ENCODE assay signal across 8 cellular contexts in genomic region chr20:38290829-38291581, GRCh38. TPM values are rescaled to one million over a fixed set of nuclear protein-coding genes. Genes with fewer than 3 reads are reported as not detected.
A peak's percentile ranks its signal among the peaks of the same experiment; 100 is the strongest.
DNase-seq lines count a peak whose midpoint lies in the region; ATAC-seq and TF ChIP-seq lines count a peak whose summit lies in the region.

No MANE protein-coding gene starts in this region.

- no peak overlapping the region for H3K4me3 ChIP-seq in A673 (ENCODE audit: low read depth, low read length, poor library complexity, severe bottlenecking)
- no peak overlapping the region for H3K4me3 ChIP-seq in HCT116 (replicated peaks in 1 of 2; ENCODE audit: low read depth in 1 of 2, low read length in 2 of 2)
- H3K4me3 ChIP-seq in adipocyte (ENCODE audit: low read length) = peak overlapping the region; percentile 21
- H3K4me3 ChIP-seq in iPS DF 6.9 (ENCODE audit: low read length) = no peak overlapping the region

- POLR2A ChIA-PET in A673 (lab: Charles Lee; ENCODE audit: low non-redundant PET) = no interaction called here
- POLR2A ChIA-PET in HCT116 (lab: Charles Lee) = no interaction called here

- peaks cover 10% of the 10 kb centered on the region for H3K27me3 Mint-ChIP-seq in activated T-helper 1 cell treated with anti-CD3 and anti-CD28 coated beads, Interleukin-12 subunit alpha, Interleukin-12 subunit beta, Interleukin-2, Interleukin-4 antibody, amounts not matched to agents 30 ng/mL and 10 ng/mL and 1 ng/mL, durations not matched to agents 14 hours and 24 hours and 36 hours (ENCODE audit: insufficient read depth)

- no peaks in the 10 kb centered on the region for H3K36me3 Mint-ChIP-seq in activated T-helper 1 cell treated with anti-CD3 and anti-CD28 coated beads, Interleukin-12 subunit alpha, Interleukin-12 subunit beta, Interleukin-2, Interleukin-4 antibody, amounts not matched to agents 30 ng/mL and 10 ng/mL and 1 ng/mL, durations not matched to agents 14 hours and 24 hours and 36 hours (ENCODE audit: low read depth)

- H3K4me1 ChIP-seq in A673 (ENCODE audit: insufficient read depth, low read length, poor library complexity, severe bottlenecking) = no peaks in the 10 kb centered on the region
- H3K4me1 ChIP-seq in HCT116 (ENCODE audit: control insufficient read depth in 1 of 2, insufficient read depth in 2 of 2, low read length in 2 of 2) = peaks cover 0 to 5% of the 10 kb centered on the region in 2 experiments; a peak in 1 of 4 replicates
- peaks cover 23% of the 10 kb centered on the region for H3K4me1 ChIP-seq in adipocyte (ENCODE audit: control insufficient read depth, insufficient read depth, low read length)
- H3K4me1 ChIP-seq in iPS DF 6.9 (ENCODE audit: control insufficient read depth, insufficient read depth, low read length) = peaks cover 2% of the 10 kb centered on the region

- TF ChIP-seq CTCF in A673 (conservative IDR thresholded peaks at IDR 0.05; ENCODE audit: low read depth, low read length) (peak; percentile 50), HCT116 (IDR thresholded peaks at IDR 0.05 in 2 of 3, conservative IDR thresholded peaks at IDR 0.05 in 1 of 3; ENCODE audit: borderline replicate concordance in 1 of 3, insufficient read depth in 1 of 3, low read depth in 2 of 3, low read length in 2 of 3) (peak; percentile 41 to 59 (median 49); a peak in 5 of 6 replicates)

- no peak overlapping the region for H2AFZ ChIP-seq in HCT116 (ENCODE audit: low read depth, low read length, poor library complexity, severe bottlenecking)

- TF ChIP-seq POLR2A in HCT116 (IDR thresholded peaks at IDR 0.05; ENCODE audit: borderline replicate concordance, extremely low read depth, insufficient read depth, insufficient read length) = no peak

- no peaks in the 10 kb centered on the region for H3K9me3 Mint-ChIP-seq in activated T-helper 1 cell treated with anti-CD3 and anti-CD28 coated beads, Interleukin-12 subunit alpha, Interleukin-12 subunit beta, Interleukin-2, Interleukin-4 antibody, amounts not matched to agents 30 ng/mL and 10 ng/mL and 1 ng/mL, durations not matched to agents 14 hours and 24 hours and 36 hours

- no peak overlapping the region for H3K27ac ChIP-seq in A673 (ENCODE audit: low read depth, low read length, poor library complexity, severe bottlenecking)
- no peak overlapping the region for H3K27ac ChIP-seq in HCT116 (ENCODE audit: low read depth, low read length)
- H3K27ac ChIP-seq in iPS DF 6.9 (ENCODE audit: low read length) = no peak overlapping the region

- WGBS in iPS DF 6.9 (ENCODE audit: insufficient coverage, insufficient read length) = no CpG with 5 or more reads among the region's 16 CpGs

- ATAC-seq in HCT116 (peak; percentile 89), HG03135 (IDR thresholded peaks at IDR 0.05; ENCODE audit: unreplicated experiment) (no peak)

- RAD21 ChIA-PET in HCT116 (lab: Charles Lee; ENCODE audit: low non-redundant PET in 1 of 2, low total read pairs in 2 of 2, uncharacterized antibody in 2 of 2, unreplicated experiment in 2 of 2) = no interaction called here

- DNase-seq in A673 (ENCODE audit: low spot score) (peak; percentile 22), HCT116 (ENCODE audit: low read depth, low spot score) (no peak), adipocyte (ENCODE audit: low read depth) (peak; percentile 42), iPS DF 6.9 (ENCODE audit: low read depth, low spot score) (peak; percentile 54), activated gamma-delta T cell treated with Interleukin-2 at 50 U/mL for 16 hours (no peak), NCI-H1694 (lab: John Stamatoyannopoulos, UW) (no peak)
- no peak for DNase-seq in activated T-helper 1 cell treated with anti-CD3 and anti-CD28 coated beads, Interleukin-12 subunit alpha, Interleukin-12 subunit beta, Interleukin-2, Interleukin-4 antibody, amounts not matched to agents 30 ng/mL and 10 ng/mL and 1 ng/mL, durations not matched to agents 14 hours and 24 hours and 36 hours (ENCODE audit: low spot score)

- H3K9me3 ChIP-seq in A673 (ENCODE audit: low read depth, low read length, poor library complexity, severe bottlenecking) (no peaks in the 10 kb centered on the region), HCT116 (ENCODE audit: control insufficient read depth in 1 of 2, insufficient read depth in 1 of 2, low read depth in 1 of 2, low read length in 2 of 2) (no peaks in the 10 kb centered on the region), adipocyte (ENCODE audit: control insufficient read depth, low read length) (no peaks in the 10 kb centered on the region), iPS DF 6.9 (ENCODE audit: control insufficient read depth, insufficient read depth, low read length) (no peaks in the 10 kb centered on the region)

- no peaks in the 10 kb centered on the region for H3K9me2 ChIP-seq in HCT116 (ENCODE audit: insufficient read depth)

- H3K4me2 ChIP-seq in HCT116 (ENCODE audit: low read length) = no peak overlapping the region

- intact Hi-C loops in A673 (cut with micrococcal nuclease; ENCODE audit: unreplicated experiment) (no loop called here), HCT116 (cut with micrococcal nuclease) (no loop called here)
- intact Hi-C loops in activated T-helper 1 cell treated with anti-CD3 and anti-CD28 coated beads, Interleukin-12 subunit alpha, Interleukin-12 subunit beta, Interleukin-2, Interleukin-4 antibody, amounts not matched to agents 30 ng/mL and 10 ng/mL and 1 ng/mL, durations not matched to agents 14 hours and 24 hours and 36 hours (cut with micrococcal nuclease) = no loop called here

- TF ChIP-seq RAD21 in HCT116 (IDR thresholded peaks at IDR 0.05; ENCODE audit: low read depth) = peak; percentile 36; the same call in 1 of the 2 replicates

- no peak overlapping the region for H3K27ac Mint-ChIP-seq in activated T-helper 1 cell treated with anti-CD3 and anti-CD28 coated beads, Interleukin-12 subunit alpha, Interleukin-12 subunit beta, Interleukin-2, Interleukin-4 antibody, amounts not matched to agents 30 ng/mL and 10 ng/mL and 1 ng/mL, durations not matched to agents 14 hours and 24 hours and 36 hours

- H3K79me2 ChIP-seq in HCT116 (ENCODE audit: insufficient read depth, low read length) = no peaks in the 10 kb centered on the region

- H3K27me3 ChIP-seq in A673 (replicated peaks; ENCODE audit: insufficient read depth, low read depth, low read length, poor library complexity) (no peaks in the 10 kb centered on the region), HCT116 (ENCODE audit: insufficient read depth, low read length) (no peaks in the 10 kb centered on the region), adipocyte (replicated peaks; ENCODE audit: control insufficient read depth, insufficient read depth, low read length) (no peaks in the 10 kb centered on the region), iPS DF 6.9 (ENCODE audit: control insufficient read depth, insufficient read depth, low read length) (no peaks in the 10 kb centered on the region)

- no peak overlapping the region for H3K9ac ChIP-seq in HCT116 (ENCODE audit: low read length)
- H3K9ac ChIP-seq in adipocyte (ENCODE audit: low read length) = no peak overlapping the region

- H3K4me1 Mint-ChIP-seq in activated T-helper 1 cell treated with anti-CD3 and anti-CD28 coated beads, Interleukin-12 subunit alpha, Interleukin-12 subunit beta, Interleukin-2, Interleukin-4 antibody, amounts not matched to agents 30 ng/mL and 10 ng/mL and 1 ng/mL, durations not matched to agents 14 hours and 24 hours and 36 hours (ENCODE audit: low read depth) = no peaks in the 10 kb centered on the region

- CTCF ChIA-PET in A673 (lab: Charles Lee) (no interaction called here), HCT116 (lab: Charles Lee) (no interaction called here)

- H3K36me3 ChIP-seq in A673 (ENCODE audit: insufficient read depth, low read length, poor library complexity, severe bottlenecking) = no peaks in the 10 kb centered on the region
- H3K36me3 ChIP-seq in HCT116 (ENCODE audit: control insufficient read depth in 1 of 2, insufficient read depth in 2 of 2, low read length in 2 of 2) = no peaks in the 10 kb centered on the region
- no peaks in the 10 kb centered on the region for H3K36me3 ChIP-seq in adipocyte (ENCODE audit: control insufficient read depth, insufficient read depth, low read length, severe bottlenecking)
- H3K36me3 ChIP-seq in iPS DF 6.9 (ENCODE audit: control insufficient read depth, insufficient read depth, low read length) = no peaks in the 10 kb centered on the region

- no TSS peak for BruUV-seq in A673 (replicated peaks; lab: Mats Ljungman, UMichigan)
- no TSS peak for BruUV-seq in HCT116 (replicated peaks; lab: Mats Ljungman, UMichigan)

- H3K4me3 Mint-ChIP-seq in activated T-helper 1 cell treated with anti-CD3 and anti-CD28 coated beads, Interleukin-12 subunit alpha, Interleukin-12 subunit beta, Interleukin-2, Interleukin-4 antibody, amounts not matched to agents 30 ng/mL and 10 ng/mL and 1 ng/mL, durations not matched to agents 14 hours and 24 hours and 36 hours = no peak overlapping the region

- H4K20me1 ChIP-seq in HCT116 (ENCODE audit: insufficient read depth) = no peaks in the 10 kb centered on the region

TF ChIP-seq in HCT116, 20 proteins besides CTCF, POLR2A, EP300 and RAD21 (continues in another document):
- TF ChIP-seq SRF (IDR thresholded peaks at IDR 0.05; ENCODE audit: low read depth) (no peak), ZNF274 (IDR thresholded peaks at IDR 0.05; ENCODE audit: low read depth, low read length) (no peak), SIN3A (IDR thresholded peaks at IDR 0.05; ENCODE audit: low read depth) (no peak), SP1 (IDR thresholded peaks at IDR 0.05; ENCODE audit: low read depth) (no peak)

RNA-seq across cellular contexts. Expression of gene BPI, which starts 13.0 kb away (rescaled TPM):
- total RNA-seq in A673 (2021) (not detected in 2 replicates), HCT116 (2021; ENCODE audit: unreplicated experiment) (not detected)
- polyA plus RNA-seq in HCT116 (2012) = not detected in 2 replicates
- not detected in 2 replicates for total RNA-seq in activated T-helper 1 cell treated with anti-CD3 and anti-CD28 coated beads, Interleukin-12 subunit alpha, Interleukin-12 subunit beta, Interleukin-2, Interleukin-4 antibody, amounts not matched to agents 30 ng/mL and 10 ng/mL and 1 ng/mL, durations not matched to agents 14 hours and 24 hours and 36 hours

RNA-seq across cellular contexts. Expression of gene KIAA1755, which starts 30.5 kb away (rescaled TPM):
- total RNA-seq in A673 (2021) (not detected in 2 replicates), HCT116 (2021; ENCODE audit: unreplicated experiment) (not detected)
- polyA plus RNA-seq in HCT116 (2012) = 0.04 TPM in 1 of 2 replicates, not detected in the other
- not detected in 2 replicates for total RNA-seq in activated T-helper 1 cell treated with anti-CD3 and anti-CD28 coated beads, Interleukin-12 subunit alpha, Interleukin-12 subunit beta, Interleukin-2, Interleukin-4 antibody, amounts not matched to agents 30 ng/mL and 10 ng/mL and 1 ng/mL, durations not matched to agents 14 hours and 24 hours and 36 hours

RNA-seq across cellular contexts. Expression of gene LBP, which starts 55.3 kb away (rescaled TPM):
- not detected in 2 replicates for total RNA-seq in A673 (2021)
- total RNA-seq in HCT116 (2021; ENCODE audit: unreplicated experiment) = 0.15 TPM
- polyA plus RNA-seq in HCT116 (2012) = not detected in 2 replicates
- not detected in 2 replicates for total RNA-seq in activated T-helper 1 cell treated with anti-CD3 and anti-CD28 coated beads, Interleukin-12 subunit alpha, Interleukin-12 subunit beta, Interleukin-2, Interleukin-4 antibody, amounts not matched to agents 30 ng/mL and 10 ng/mL and 1 ng/mL, durations not matched to agents 14 hours and 24 hours and 36 hours

Comparison
In these comparisons a context has a peak if more than half of its experiments do, and no peak if none do; other contexts are left out.
1. DNase-seq: peak in A673 (single experiment), adipocyte (single experiment) and iPS DF 6.9 (single experiment); none in HCT116 (single experiment), activated gamma-delta T cell treated with Interleukin-2 at 50 U/mL for 16 hours (single experiment), NCI-H1694 (single experiment) and activated T-helper 1 cell treated with anti-CD3 and anti-CD28 coated beads, Interleukin-12 subunit alpha, Interleukin-12 subunit beta, Interleukin-2, Interleukin-4 antibody, amounts not matched to agents 30 ng/mL and 10 ng/mL and 1 ng/mL, durations not matched to agents 14 hours and 24 hours and 36 hours (single experiment).